Comparison of ENCODE assay signal across 7 cellular contexts in the genomic region with DNA sequence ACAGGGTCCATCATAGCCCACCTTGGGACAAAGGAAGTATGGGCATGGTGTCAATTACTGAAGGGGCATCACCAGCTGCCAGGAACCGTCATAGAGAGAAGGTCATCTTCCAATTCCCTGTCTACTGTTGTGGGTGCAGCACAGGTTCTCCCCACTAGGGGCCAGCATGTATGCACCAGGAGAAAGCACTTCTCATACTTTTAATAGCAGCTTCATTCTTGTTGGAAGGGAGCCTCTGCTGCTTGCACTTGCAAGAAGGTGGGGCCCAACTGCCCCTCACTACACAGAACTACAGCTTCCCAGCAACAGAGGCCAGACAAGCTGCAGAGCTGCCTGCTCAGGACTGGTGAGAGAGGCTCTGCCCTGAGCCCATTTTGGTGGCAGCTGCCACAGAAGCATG.
A peak's percentile ranks its signal among the peaks of the same experiment; 100 is the strongest.
DNase-seq lines count a peak whose midpoint lies in the region; ATAC-seq, FAIRE-seq and TF ChIP-seq lines count a peak whose summit lies in the region.
"Not testable (repeated sequence)": the region's sequence is repeated elsewhere in the genome, so short reads cannot be mapped to it uniquely, and the experiment has no call there.

No MANE protein-coding gene starts in this region.

- not testable (repeated sequence) for BruUV-seq in Panc1 (replicated peaks; lab: Mats Ljungman, UMichigan); HepG2 (replicated peaks; lab: Mats Ljungman, UMichigan)

- not testable (repeated sequence) for FAIRE-seq in HepG2 (lab: Jason Lieb, UNC)

- ATAC-seq in GM18519 (IDR thresholded peaks at IDR 0.05; ENCODE audit: low FRiP score, unreplicated experiment) (peak; percentile 66), GM19328 (IDR thresholded peaks at IDR 0.05; ENCODE audit: unreplicated experiment) (peak; percentile 66), GM21723 (IDR thresholded peaks at IDR 0.05; ENCODE audit: unreplicated experiment) (peak; percentile 79), HG02884 (IDR thresholded peaks at IDR 0.05; ENCODE audit: unreplicated experiment) (peak; percentile 51), HG03342 (IDR thresholded peaks at IDR 0.05; ENCODE audit: unreplicated experiment) (peak; percentile 76), Panc1 (peak; percentile 58; the same call in 1 of the 2 replicates), HepG2 (peak; percentile 82)

- DNase-seq in Panc1 (ENCODE audit: low read depth, low spot score); HepG2 (ENCODE audit: low spot score): not testable (repeated sequence)

- H3K79me2 ChIP-seq in HepG2 (ENCODE audit: insufficient read depth, low read length), result not testable (repeated sequence)

- not testable (repeated sequence) for H3K36me3 ChIP-seq in Panc1 (ENCODE audit: control insufficient read depth, insufficient read depth, low read length); HepG2 (replicated peaks in 1 of 2; ENCODE audit: control insufficient read depth in 1 of 2, insufficient read depth in 2 of 2, low read length in 2 of 2)

- CTCF ChIA-PET in Panc1 (lab: Charles Lee); HepG2 (lab: Yijun Ruan, JAX; ENCODE audit: low intra/inter-chr PET ratio, low total read pairs): not testable (repeated sequence)

- TF ChIP-seq POLR2A in HepG2 (IDR thresholded peaks at IDR 0.05; ENCODE audit: insufficient read depth in 1 of 2, low read depth in 2 of 2, low read length in 2 of 2), result not testable (repeated sequence)

- TF ChIP-seq CTCF in Panc1 (IDR thresholded peaks at IDR 0.05); HepG2 (CRISPR knock-in tag; IDR thresholded peaks at IDR 0.05): not testable (repeated sequence)

- intact Hi-C loops in Panc1 (cut with micrococcal nuclease; ENCODE audit: unreplicated experiment); HepG2 (cut with micrococcal nuclease; ENCODE audit: unreplicated experiment): not testable (repeated sequence)

- not testable (repeated sequence) for H3K4me2 ChIP-seq in HepG2 (ENCODE audit: low read depth, low read length)

- TF ChIP-seq RAD21 in HepG2 (CRISPR knock-in tag; IDR thresholded peaks at IDR 0.05), result not testable (repeated sequence)

- not testable (repeated sequence) for H3K4me1 ChIP-seq in Panc1 (ENCODE audit: control insufficient read depth, insufficient read depth, low read length); HepG2 (ENCODE audit: insufficient read depth, low read length)

- H3K9ac ChIP-seq in HepG2 (ENCODE audit: insufficient read depth, low read depth, low read length), result not testable (repeated sequence)

- not testable (repeated sequence) for H4K20me1 ChIP-seq in HepG2 (ENCODE audit: insufficient read depth, low read length)

- not testable (repeated sequence) for TF ChIP-seq EP300 in HepG2 (IDR thresholded peaks at IDR 0.05; ENCODE audit: low read depth in 2 of 2, low read length in 2 of 2); HepG2 (CRISPR knock-in tag; IDR thresholded peaks at IDR 0.05; ENCODE audit: borderline replicate concordance)

- H2AFZ ChIP-seq in HepG2 (ENCODE audit: low read length), result not testable (repeated sequence)

- not testable (repeated sequence) for H3K27ac ChIP-seq in Panc1 (ENCODE audit: low read length); HepG2 (ENCODE audit: extremely low read length, insufficient read depth, low read length)

- POLR2A ChIA-PET in Panc1 (lab: Charles Lee); HepG2 (lab: Yijun Ruan, JAX): not testable (repeated sequence)

- not testable (repeated sequence) for H3K4me3 ChIP-seq in Panc1 (ENCODE audit: low read depth in 2 of 2, low read length in 2 of 2); HepG2 (replicated peaks in 1 of 3; ENCODE audit: insufficient read depth in 1 of 3, low read depth in 2 of 3, low read length in 3 of 3)

- in situ Hi-C loops in Panc1 (cut with HindIII; ENCODE audit: low pct_unique_long_range_greater_than_20kb, low sequenced_read_pairs); HepG2 (cut with HindIII; ENCODE audit: extremely low pct_ligation_motif_present, low pct_unique_long_range_greater_than_20kb): not testable (repeated sequence)

- H3K9me3 ChIP-seq in Panc1 (ENCODE audit: control insufficient read depth, insufficient read depth, low read depth, low read length); HepG2 (ENCODE audit: low read length): not testable (repeated sequence)

- WGBS in HepG2 (ENCODE audit: low lambda C conversion rate), result no CpG with 5 or more reads among the region's 1 CpG

- H3K27me3 ChIP-seq in Panc1 (ENCODE audit: control insufficient read depth, insufficient read depth, low read length); HepG2 (ENCODE audit: control insufficient read depth in 1 of 2, insufficient read depth in 2 of 2, low read length in 2 of 2): not testable (repeated sequence)
